24 cellular contexts compared by ENCODE assay signal in genomic region chr11:114893329-114893728, GRCh38.
"Had no signal": no experiment of that assay in that cellular context is flagged by ENCODE, and none has a peak within 500 bp of the region (broad histone marks: within the 10 kb centered on the region; RNA-seq: fewer than 3 reads in every experiment).

No MANE protein-coding gene starts in this region.

- H3K36me3 ChIP-seq: brain microvascular endothelial cell, esophagus muscularis mucosa, gastrocnemius medialis had no signal

- ATAC-seq: activated CD4-positive, alpha-beta T cell treated with anti-CD3 and anti-CD28 coated beads for 36 hours; activated CD8-positive, alpha-beta memory T cell treated with anti-CD3 and anti-CD28 coated beads, Interleukin-2, amount 10 ng/mL, durations not matched to agents 7 days and 5 days; activated CD8-positive, alpha-beta T cell treated with anti-CD3 and anti-CD28 coated beads, Interleukin-2, amount 10 ng/mL, durations not matched to agents 7 days and 5 days; effector memory CD8-positive, alpha-beta T cell; foreskin keratinocyte; gastrocnemius medialis had no signal

- DNase-seq: activated CD4-positive, alpha-beta memory T cell treated with anti-CD3 and anti-CD28 coated beads for 36 hours; activated CD4-positive, CD25-positive, alpha-beta regulatory T cell; activated CD4-positive, CD25-positive, alpha-beta regulatory T cell treated with anti-CD3 and anti-CD28 coated beads, Interleukin-2, amount 50 U/mL, for 72 hours; activated CD8-positive, alpha-beta memory T cell treated with anti-CD3 and anti-CD28 coated beads, Interleukin-2, amount 10 ng/mL, durations not matched to agents 7 days and 5 days; activated CD8-positive, alpha-beta memory T cell treated with anti-CD3 and anti-CD28 coated beads, Interleukin-2, amount 50 U/mL, for 4 hours; activated effector memory CD4-positive, alpha-beta T cell treated with anti-CD3 and anti-CD28 coated beads, Interleukin-2, amount 50 U/mL, for 16 hours; activated naive CD4-positive, alpha-beta T cell treated with anti-CD3 and anti-CD28 coated beads, Interleukin-2, amount 10 ng/mL, durations not matched to agents 7 days and 5 days; activated T-cell treated with anti-CD3 and anti-CD28 coated beads, Interleukin-2, amount 50 U/mL, for 1 hour; activated T-cell treated with anti-CD3 and anti-CD28 coated beads, Interleukin-2, amount 50 U/mL, for 48 hours; amniotic stem cell; anterior cingulate cortex; brain microvascular endothelial cell; caudate nucleus; cortex of kidney; dermis blood vessel endothelial cell; effector CD4-positive, alpha-beta T cell; effector memory CD8-positive, alpha-beta T cell; foreskin keratinocyte; gastrocnemius medialis; glutamatergic neuron; T-helper 2 cell had no signal

- H3K9me3 ChIP-seq: esophagus muscularis mucosa, gastrocnemius medialis had no signal

- H3K4me1 ChIP-seq: esophagus muscularis mucosa, foreskin keratinocyte, gastrocnemius medialis had no signal

- H3K27ac ChIP-seq: brain microvascular endothelial cell, esophagus muscularis mucosa, foreskin keratinocyte, gastrocnemius medialis had no signal

- H3K4me3 ChIP-seq: esophagus muscularis mucosa, gastrocnemius medialis had no signal

- H3K27me3 ChIP-seq: brain microvascular endothelial cell, foreskin keratinocyte, gastrocnemius medialis had no signal
